Comparison of ENCODE assay signal across 1 cellular context in the genomic region with DNA sequence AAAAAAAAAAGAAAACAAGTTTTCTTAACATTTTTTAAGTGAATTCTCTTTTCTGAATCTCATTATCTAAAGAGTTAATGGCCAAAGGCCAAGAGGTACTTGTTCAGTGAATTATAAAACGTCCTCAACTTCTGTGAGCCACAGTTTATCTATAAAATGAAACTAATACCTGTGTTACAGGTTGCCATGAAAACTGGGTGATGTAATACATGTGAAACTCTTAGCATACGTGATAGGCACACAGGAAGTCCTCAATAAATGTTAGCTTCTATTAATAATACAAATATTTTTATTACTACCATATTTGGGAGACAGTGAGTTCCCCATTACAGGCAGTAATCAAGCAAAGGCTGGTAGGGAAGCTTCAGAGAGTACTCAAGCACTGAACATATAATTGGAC.
A peak's percentile ranks its signal among the peaks of the same experiment; 100 is the strongest.
TF ChIP-seq lines count a peak whose summit lies in the region.

No MANE protein-coding gene starts in this region.

TF ChIP-seq in HCT116, 20 proteins besides CTCF, POLR2A, EP300 and RAD21:
- no peak for TF ChIP-seq FOSL1 (IDR thresholded peaks at IDR 0.05; ENCODE audit: low read depth)
- TF ChIP-seq SRF (IDR thresholded peaks at IDR 0.05; ENCODE audit: low read depth), result 0 out of 2 replicates have a peak, but pooled peaks have one; percentile 21
- TF ChIP-seq EGR1 (IDR thresholded peaks at IDR 0.05; ENCODE audit: low read depth), result no peak
- TF ChIP-seq, protein P1, sequence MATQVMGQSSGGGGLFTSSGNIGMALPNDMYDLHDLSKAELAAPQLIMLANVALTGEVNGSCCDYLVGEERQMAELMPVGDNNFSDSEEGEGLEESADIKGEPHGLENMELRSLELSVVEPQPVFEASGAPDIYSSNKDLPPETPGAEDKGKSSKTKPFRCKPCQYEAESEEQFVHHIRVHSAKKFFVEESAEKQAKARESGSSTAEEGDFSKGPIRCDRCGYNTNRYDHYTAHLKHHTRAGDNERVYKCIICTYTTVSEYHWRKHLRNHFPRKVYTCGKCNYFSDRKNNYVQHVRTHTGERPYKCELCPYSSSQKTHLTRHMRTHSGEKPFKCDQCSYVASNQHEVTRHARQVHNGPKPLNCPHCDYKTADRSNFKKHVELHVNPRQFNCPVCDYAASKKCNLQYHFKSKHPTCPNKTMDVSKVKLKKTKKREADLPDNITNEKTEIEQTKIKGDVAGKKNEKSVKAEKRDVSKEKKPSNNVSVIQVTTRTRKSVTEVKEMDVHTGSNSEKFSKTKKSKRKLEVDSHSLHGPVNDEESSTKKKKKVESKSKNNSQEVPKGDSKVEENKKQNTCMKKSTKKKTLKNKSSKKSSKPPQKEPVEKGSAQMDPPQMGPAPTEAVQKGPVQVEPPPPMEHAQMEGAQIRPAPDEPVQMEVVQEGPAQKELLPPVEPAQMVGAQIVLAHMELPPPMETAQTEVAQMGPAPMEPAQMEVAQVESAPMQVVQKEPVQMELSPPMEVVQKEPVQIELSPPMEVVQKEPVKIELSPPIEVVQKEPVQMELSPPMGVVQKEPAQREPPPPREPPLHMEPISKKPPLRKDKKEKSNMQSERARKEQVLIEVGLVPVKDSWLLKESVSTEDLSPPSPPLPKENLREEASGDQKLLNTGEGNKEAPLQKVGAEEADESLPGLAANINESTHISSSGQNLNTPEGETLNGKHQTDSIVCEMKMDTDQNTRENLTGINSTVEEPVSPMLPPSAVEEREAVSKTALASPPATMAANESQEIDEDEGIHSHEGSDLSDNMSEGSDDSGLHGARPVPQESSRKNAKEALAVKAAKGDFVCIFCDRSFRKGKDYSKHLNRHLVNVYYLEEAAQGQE (IDR thresholded peaks at IDR 0.05; ENCODE audit: low read depth), result no peak
- no peak for TF ChIP-seq SIN3A (IDR thresholded peaks at IDR 0.05; ENCODE audit: low read depth)
- no peak for TF ChIP-seq EZH2 (IDR thresholded peaks at IDR 0.05)
- TF ChIP-seq, protein P2, sequence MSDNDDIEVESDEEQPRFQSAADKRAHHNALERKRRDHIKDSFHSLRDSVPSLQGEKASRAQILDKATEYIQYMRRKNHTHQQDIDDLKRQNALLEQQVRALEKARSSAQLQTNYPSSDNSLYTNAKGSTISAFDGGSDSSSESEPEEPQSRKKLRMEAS (IDR thresholded peaks at IDR 0.05), result no peak
- TF ChIP-seq EZH2phosphoT487 (IDR thresholded peaks at IDR 0.05; ENCODE audit: borderline replicate concordance), result no peak
- TF ChIP-seq ZBTB33 (IDR thresholded peaks at IDR 0.05; ENCODE audit: extremely low read depth, insufficient replicate concordance, low read length), result no peak
- no peak for TF ChIP-seq ELF1 (IDR thresholded peaks at IDR 0.05; ENCODE audit: borderline replicate concordance, low read depth)
- TF ChIP-seq TCF7L2 (IDR thresholded peaks at IDR 0.05; ENCODE audit: borderline replicate concordance, extremely low read depth, insufficient read depth, insufficient read length), result no peak
- TF ChIP-seq POLR2AphosphoS5 (IDR thresholded peaks at IDR 0.05; ENCODE audit: low read depth, low read length), result no peak
- 0 out of 2 replicates have a peak, but pooled peaks have one; percentile 9 for TF ChIP-seq SP1 (IDR thresholded peaks at IDR 0.05; ENCODE audit: low read depth)
- peak; percentile 45; the same call in 1 of the 2 replicates for TF ChIP-seq CEBPB (IDR thresholded peaks at IDR 0.05; ENCODE audit: low read depth)
- no peak for TF ChIP-seq CBX3 (IDR thresholded peaks at IDR 0.05; ENCODE audit: low read depth)
- no peak for TF ChIP-seq JUND (IDR thresholded peaks at IDR 0.05)
- TF ChIP-seq YY1 (IDR thresholded peaks at IDR 0.05; ENCODE audit: extremely low read depth, insufficient replicate concordance, low read depth, low read length), result no peak
- no peak for TF ChIP-seq ZNF274 (IDR thresholded peaks at IDR 0.05; ENCODE audit: low read depth, low read length)
